Comparison of ENCODE assay signal across 8 cellular contexts in genomic region chr6:32952817-32953739, GRCh38. TPM values are rescaled to one million over a fixed set of nuclear protein-coding genes. Genes with fewer than 3 reads are reported as not detected.
DNase-seq lines count a peak whose midpoint lies in the region; ATAC-seq and TF ChIP-seq lines count a peak whose summit lies in the region.

Gene HLA-DMA (minus strand): TSS chr6:32953097. CDS start chr6:32953036, 61 bp downstream.

- H3K36me3 Mint-ChIP-seq in endothelial cell (ENCODE audit: low read depth, unreplicated experiment), result no peaks in the 10 kb centered on the region
- H3K36me3 Mint-ChIP-seq in stimulated activated naive CD8-positive, alpha-beta T cell treated with anti-CD3 and anti-CD28 coated beads, Interleukin-15, Interleukin-2, amounts not matched to agents 100 ng/mL and 50 ng/mL, for 24 hours (ENCODE audit: low read depth), result peaks cover 3% of the 10 kb centered on the region

- ATAC-seq in GM19023 (IDR thresholded peaks at IDR 0.05; ENCODE audit: unreplicated experiment) (peak; percentile 85), HG03139 (IDR thresholded peaks at IDR 0.05; ENCODE audit: unreplicated experiment) (peak; percentile 83)

- H3K9me3 Mint-ChIP-seq in endothelial cell (ENCODE audit: unreplicated experiment), result no peaks in the 10 kb centered on the region
- no peaks in the 10 kb centered on the region for H3K9me3 Mint-ChIP-seq in stimulated activated naive CD8-positive, alpha-beta T cell treated with anti-CD3 and anti-CD28 coated beads, Interleukin-15, Interleukin-2, amounts not matched to agents 100 ng/mL and 50 ng/mL, for 24 hours

- peak within 1 kb of the TSS; percentile 33 for H3K4me3 Mint-ChIP-seq in endothelial cell (ENCODE audit: unreplicated experiment)
- H3K4me3 Mint-ChIP-seq in stimulated activated naive CD8-positive, alpha-beta T cell treated with anti-CD3 and anti-CD28 coated beads, Interleukin-15, Interleukin-2, amounts not matched to agents 100 ng/mL and 50 ng/mL, for 24 hours, result peak within 1 kb of the TSS; percentile 71

- peak; percentile 99 for DNase-seq in CD1c-positive myeloid dendritic cell (ENCODE audit: extremely low spot score)
- DNase-seq in NOMO-1 treated with DMSO at 0.1 percent for 48 hours (lab: John Stamatoyannopoulos, UW; ENCODE audit: unreplicated experiment), result peak; percentile 98
- peak; percentile 77 for DNase-seq in activated CD8-positive, alpha-beta memory T cell treated with anti-CD3 and anti-CD28 coated beads, Interleukin-2, amount 50 U/mL, for 48 hours
- peak; percentile 77 for DNase-seq in endothelial cell (ENCODE audit: low spot score)
- peak; percentile 68 for DNase-seq in middle frontal gyrus (ENCODE audit: extremely low spot score, low spot score)

- peaks cover 22% of the 10 kb centered on the region for H3K4me1 Mint-ChIP-seq in endothelial cell (ENCODE audit: unreplicated experiment)
- H3K4me1 Mint-ChIP-seq in stimulated activated naive CD8-positive, alpha-beta T cell treated with anti-CD3 and anti-CD28 coated beads, Interleukin-15, Interleukin-2, amounts not matched to agents 100 ng/mL and 50 ng/mL, for 24 hours (ENCODE audit: low read depth), result peaks cover 70% of the 10 kb centered on the region

- peak; percentile 50 for TF ChIP-seq CTCF in endothelial cell (IDR thresholded peaks at IDR 0.05; ENCODE audit: unreplicated experiment)

- H3K27ac Mint-ChIP-seq in endothelial cell (ENCODE audit: unreplicated experiment), result peak within 1 kb of the TSS; percentile 40
- H3K27ac Mint-ChIP-seq in stimulated activated naive CD8-positive, alpha-beta T cell treated with anti-CD3 and anti-CD28 coated beads, Interleukin-15, Interleukin-2, amounts not matched to agents 100 ng/mL and 50 ng/mL, for 24 hours, result peak within 1 kb of the TSS; percentile 34

- no peaks in the 10 kb centered on the region for H3K27me3 Mint-ChIP-seq in endothelial cell (ENCODE audit: unreplicated experiment)
- no peaks in the 10 kb centered on the region for H3K27me3 Mint-ChIP-seq in stimulated activated naive CD8-positive, alpha-beta T cell treated with anti-CD3 and anti-CD28 coated beads, Interleukin-15, Interleukin-2, amounts not matched to agents 100 ng/mL and 50 ng/mL, for 24 hours

RNA-seq across cellular contexts. Expression of gene HLA-DMA, which starts in this region (rescaled TPM):
- 13.0 TPM for total RNA-seq in endothelial cell (ENCODE audit: unreplicated experiment)

Comparison
In these comparisons a context has a peak if more than half of its experiments do, and no peak if none do; other contexts are left out.
1. Peak in every context shown above with its lines: DNase-seq and ATAC-seq.